ENCODE assay signal across 17 cellular contexts in the genomic region with DNA sequence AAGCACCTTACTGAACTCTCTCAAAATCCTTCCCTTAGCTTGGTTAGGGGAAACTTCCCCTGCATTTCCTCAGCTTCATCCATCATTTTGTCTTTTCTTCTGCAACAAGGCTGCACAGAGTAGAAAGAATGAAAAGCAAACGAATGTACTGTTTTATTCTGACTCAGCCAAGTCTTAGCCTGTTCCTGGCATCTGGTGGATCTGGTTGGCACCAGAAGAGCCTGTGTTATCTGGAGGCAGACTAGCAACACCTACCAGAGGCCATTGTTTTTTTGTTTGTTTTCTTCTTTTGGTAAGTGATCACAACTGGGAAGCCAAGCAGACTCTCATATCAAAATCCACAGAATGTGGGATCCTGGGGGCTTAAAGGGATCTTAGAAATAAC.
A peak's percentile ranks its signal among the peaks of the same experiment; 100 is the strongest.
DNase-seq lines count a peak whose midpoint lies in the region; FAIRE-seq and TF ChIP-seq lines count a peak whose summit lies in the region.
"Had no signal": no experiment of that assay in that cellular context is flagged by ENCODE, and none has a peak within 500 bp of the region (broad histone marks: within the 10 kb centered on the region; RNA-seq: fewer than 3 reads in every experiment).

No MANE protein-coding gene starts in this region.

- H3K4me2 ChIP-seq in keratinocyte (ENCODE audit: control insufficient read depth, extremely low read depth, insufficient read depth, low read depth, low read length): no peak overlapping the region
- H3K4me2 ChIP-seq: A549 had no signal

- H3K4me1 ChIP-seq in keratinocyte (ENCODE audit: control insufficient read depth, extremely low read depth, insufficient read depth, low read length): peaks cover 8% of the 10 kb centered on the region
- H3K4me1 ChIP-seq in transverse colon: peaks cover 4 to 13% (median 9%) of the 10 kb centered on the region in 4 donors
- H3K4me1 ChIP-seq: A549 had no signal

- dilution Hi-C loops in keratinocyte (cut with MboI; ENCODE audit: extremely low pct_ligation_motif_present, low sequenced_read_pairs): no loop called here

- no peaks in the 10 kb centered on the region for H3K36me3 Mint-ChIP-seq in activated CD4-positive, alpha-beta memory T cell treated with anti-CD3 and anti-CD28 coated beads, Interleukin-2, amount 10 ng/mL, durations not matched to agents 7 days and 5 days (ENCODE audit: low read depth)
- H3K36me3 Mint-ChIP-seq in activated CD4-positive, alpha-beta memory T cell treated with anti-CD3 and anti-CD28 coated beads for 36 hours: no peaks in the 10 kb centered on the region

- H3K4me1 Mint-ChIP-seq in activated CD4-positive, alpha-beta memory T cell treated with anti-CD3 and anti-CD28 coated beads, Interleukin-2, amount 10 ng/mL, durations not matched to agents 7 days and 5 days: peaks cover 2% of the 10 kb centered on the region
- no peaks in the 10 kb centered on the region for H3K4me1 Mint-ChIP-seq in activated CD4-positive, alpha-beta memory T cell treated with anti-CD3 and anti-CD28 coated beads for 36 hours (ENCODE audit: low read depth)
- H3K4me1 Mint-ChIP-seq: CD4-positive, alpha-beta memory T cell; nephron progenitor cell; T-cell had no signal

- POLR2A ChIA-PET in activated CD4-positive, alpha-beta memory T cell treated with anti-CD3 and anti-CD28 coated beads, Interleukin-2, amount 10 ng/mL, durations not matched to agents 7 days and 5 days (lab: Charles Lee): no interaction called here
- POLR2A ChIA-PET in activated CD4-positive, alpha-beta memory T cell treated with anti-CD3 and anti-CD28 coated beads for 36 hours (lab: Charles Lee): no interaction called here

- TF ChIP-seq POLR2A in transverse colon (IDR thresholded peaks at IDR 0.05) (no peak), H54 (IDR thresholded peaks at IDR 0.05; ENCODE audit: low read depth, low read length) (no peak)

- peaks cover 9% of the 10 kb centered on the region for H3K36me3 ChIP-seq in bronchial epithelial cell (ENCODE audit: control insufficient read depth, insufficient read depth, low read length)
- peaks cover 2 to 3% of the 10 kb centered on the region in 2 experiments for H3K36me3 ChIP-seq in keratinocyte (ENCODE audit: control insufficient read depth in 2 of 2, extremely low read depth in 1 of 2, insufficient read depth in 2 of 2, low read length in 2 of 2)
- no peaks in the 10 kb centered on the region for H3K36me3 ChIP-seq in transverse colon

- no peak overlapping the region for H3K4me3 Mint-ChIP-seq in activated CD4-positive, alpha-beta memory T cell treated with anti-CD3 and anti-CD28 coated beads, Interleukin-2, amount 10 ng/mL, durations not matched to agents 7 days and 5 days
- H3K4me3 Mint-ChIP-seq in activated CD4-positive, alpha-beta memory T cell treated with anti-CD3 and anti-CD28 coated beads for 36 hours: no peak overlapping the region
- H3K4me3 Mint-ChIP-seq: CD4-positive, alpha-beta memory T cell; nephron progenitor cell; T-cell had no signal

- H3K9me1 ChIP-seq in keratinocyte (ENCODE audit: control insufficient read depth, extremely low read depth, insufficient read depth, low read length): no peaks in the 10 kb centered on the region

- intact Hi-C loops in activated CD4-positive, alpha-beta memory T cell treated with anti-CD3 and anti-CD28 coated beads for 36 hours (cut with micrococcal nuclease): no loop called here
- intact Hi-C loops in transverse colon (cut with DNase I; ENCODE audit: low total_unique reads): no loop called here

- CTCF ChIA-PET in activated CD4-positive, alpha-beta memory T cell treated with anti-CD3 and anti-CD28 coated beads, Interleukin-2, amount 10 ng/mL, durations not matched to agents 7 days and 5 days (lab: Charles Lee): interaction anchor here (1.9 kb wide), 1 partner anchor 11 kb away, joined by 11 read pairs; no protein-coding TSS in a partner anchor
- CTCF ChIA-PET in activated CD4-positive, alpha-beta memory T cell treated with anti-CD3 and anti-CD28 coated beads for 36 hours (lab: Charles Lee): interaction anchor here (1.3 to 2.0 kb wide), 2 partner anchors 11 kb away, joined by 4 to 16 read pairs; no protein-coding TSS in a partner anchor

- H3K79me2 ChIP-seq in keratinocyte (ENCODE audit: control insufficient read depth, insufficient read depth, low read length): no peaks in the 10 kb centered on the region

- TF ChIP-seq CTCF in bronchial epithelial cell (IDR thresholded peaks at IDR 0.05; ENCODE audit: insufficient read depth, low read length, severe bottlenecking): no peak
- no peak for TF ChIP-seq CTCF in keratinocyte (optimal IDR thresholded peaks at IDR 0.05 in 1 of 3, IDR thresholded peaks at IDR 0.05 in 1 of 3, conservative IDR thresholded peaks at IDR 0.05 in 1 of 3; ENCODE audit: extremely low read depth in 1 of 3, insufficient read depth in 2 of 3, low read length in 3 of 3)
- no peak for TF ChIP-seq CTCF in transverse colon (IDR thresholded peaks at IDR 0.05)

- H3K27me3 Mint-ChIP-seq in activated CD4-positive, alpha-beta memory T cell treated with anti-CD3 and anti-CD28 coated beads, Interleukin-2, amount 10 ng/mL, durations not matched to agents 7 days and 5 days: no peaks in the 10 kb centered on the region
- H3K27me3 Mint-ChIP-seq in activated CD4-positive, alpha-beta memory T cell treated with anti-CD3 and anti-CD28 coated beads for 36 hours: no peaks in the 10 kb centered on the region
- H3K27me3 Mint-ChIP-seq: CD4-positive, alpha-beta memory T cell; T-cell had no signal

- H3K27ac ChIP-seq in keratinocyte (ENCODE audit: control insufficient read depth, insufficient read depth, low read length): no peak overlapping the region
- peak overlapping the region in 3 of 4 donors; percentile 30 to 67 (median 55) for H3K27ac ChIP-seq in transverse colon

- no peak for TF ChIP-seq EP300 in transverse colon (IDR thresholded peaks at IDR 0.05; ENCODE audit: low read depth)

- in situ Hi-C loops in transverse colon (cut with MboI; ENCODE audit: low pct_ligation_motif_present in 1 of 4, low pct_unique_long_range_greater_than_20kb in 1 of 4, low sequenced_read_pairs in 3 of 4): loop anchor here in 1 of 4 donors (25.0 kb wide), 1 partner anchor 330 kb away; no protein-coding TSS in a partner anchor

- no peaks in the 10 kb centered on the region for H3K9me3 Mint-ChIP-seq in activated CD4-positive, alpha-beta memory T cell treated with anti-CD3 and anti-CD28 coated beads, Interleukin-2, amount 10 ng/mL, durations not matched to agents 7 days and 5 days
- H3K9me3 Mint-ChIP-seq in activated CD4-positive, alpha-beta memory T cell treated with anti-CD3 and anti-CD28 coated beads for 36 hours: no peaks in the 10 kb centered on the region
- H3K9me3 Mint-ChIP-seq: nephron progenitor cell, T-cell had no signal

- H3K9me3 ChIP-seq in keratinocyte (ENCODE audit: control insufficient read depth, low read depth, low read length) (no peaks in the 10 kb centered on the region), transverse colon (no peaks in the 10 kb centered on the region)
- H3K9me3 ChIP-seq: A549 had no signal

- peak overlapping the region; percentile 7 for H3K27ac Mint-ChIP-seq in activated CD4-positive, alpha-beta memory T cell treated with anti-CD3 and anti-CD28 coated beads, Interleukin-2, amount 10 ng/mL, durations not matched to agents 7 days and 5 days
- H3K27ac Mint-ChIP-seq in activated CD4-positive, alpha-beta memory T cell treated with anti-CD3 and anti-CD28 coated beads for 36 hours: no peak overlapping the region
- H3K27ac Mint-ChIP-seq: CD4-positive, alpha-beta memory T cell; T-cell had no signal

- H3K4me3 ChIP-seq in bronchial epithelial cell (ENCODE audit: low read depth, low read length): no peak overlapping the region
- no peak overlapping the region for H3K4me3 ChIP-seq in keratinocyte (ENCODE audit: control insufficient read depth in 2 of 3, extremely low read depth in 1 of 3, insufficient read depth in 2 of 3, low read depth in 1 of 3, low read length in 3 of 3)
- no peak overlapping the region for H3K4me3 ChIP-seq in transverse colon
- H3K4me3 ChIP-seq: A549 had no signal

- H4K20me1 ChIP-seq in keratinocyte (ENCODE audit: control insufficient read depth, extremely low read depth, insufficient read depth, low read length): no peaks in the 10 kb centered on the region

- FAIRE-seq in bronchial epithelial cell (lab: Jason Lieb, UNC): peak; percentile 50
- peak; percentile 68 for FAIRE-seq in keratinocyte (lab: Jason Lieb, UNC)
- no peak for FAIRE-seq in H54 (lab: Jason Lieb, UNC)
- FAIRE-seq: A549, astrocyte had no signal

- H2AFZ ChIP-seq in keratinocyte (ENCODE audit: control insufficient read depth, low read length): no peak overlapping the region

- H3K9ac ChIP-seq in keratinocyte (ENCODE audit: control insufficient read depth, extremely low read depth, insufficient read depth, low read length): no peak overlapping the region

- DNase-seq in activated CD4-positive, alpha-beta memory T cell treated with anti-CD3 and anti-CD28 coated beads, Interleukin-2, amount 10 ng/mL, durations not matched to agents 7 days and 5 days: no peak
- no peak for DNase-seq in activated CD4-positive, alpha-beta memory T cell treated with anti-CD3 and anti-CD28 coated beads for 36 hours
- DNase-seq in bronchial epithelial cell (ENCODE audit: low read depth): peak; percentile 38
- no peak for DNase-seq in keratinocyte (ENCODE audit: low read depth, low spot score)
- DNase-seq in transverse colon: no peak
- DNase-seq in middle frontal gyrus (ENCODE audit: extremely low spot score, low spot score): no peak
- no peak for DNase-seq in H54 (ENCODE audit: insufficient read length, low spot score)
- no peak for DNase-seq in HPDE6-E6E7 (ENCODE audit: extremely low spot score)
- DNase-seq: activated effector memory CD4-positive, alpha-beta T cell treated with anti-CD3 and anti-CD28 coated beads, Interleukin-2, amount 50 U/mL, for 16 hours; CD4-positive, alpha-beta memory T cell; NCI-H1930; NCI-H774; nephron progenitor cell; T-cell; trophoblast cell had no signal

- WGBS in transverse colon (ENCODE audit: low coverage in 1 of 2), 2 donors: 42 to 63% methylated on average over 1 of the region's 1 CpG

- H3K27me3 ChIP-seq in bronchial epithelial cell (ENCODE audit: control insufficient read depth, insufficient read depth, low read length): no peaks in the 10 kb centered on the region
- H3K27me3 ChIP-seq in keratinocyte (ENCODE audit: control insufficient read depth, extremely low read depth, insufficient read depth, low read length): no peaks in the 10 kb centered on the region
- no peaks in the 10 kb centered on the region for H3K27me3 ChIP-seq in transverse colon
